In genomic region chr10:95392711-95393164, GRCh38 we compare ENCODE assay signal across 1 cellular context.
TF ChIP-seq lines count a peak whose summit lies in the region.

No MANE protein-coding gene starts in this region.

TF ChIP-seq in GM12878, 131 proteins besides CTCF, POLR2A, EP300 and RAD21 (continued from another document):
- TF ChIP-seq CREB1 (IDR thresholded peaks at IDR 0.05; ENCODE audit: low read depth) = peak; percentile 19; the same call in 1 of the 2 replicates
- TF ChIP-seq EED (IDR thresholded peaks at IDR 0.05; ENCODE audit: low read depth) = peak; percentile 74
- TF ChIP-seq IKZF2 (IDR thresholded peaks at IDR 0.05) = peak; percentile 13 to 27; a peak in 1 of 4 replicates
- TF ChIP-seq MEF2A (IDR thresholded peaks at IDR 0.05; ENCODE audit: insufficient read depth, low read depth, low read length) = peak; percentile 89
- peak; percentile 44; the same call in 1 of the 2 replicates for TF ChIP-seq YY1 (IDR thresholded peaks at IDR 0.05; ENCODE audit: low read depth, low read length)
- no peak for TF ChIP-seq RAD51 (IDR thresholded peaks at IDR 0.05)
- 0 out of 4 replicates have a peak, but pooled peaks of 1 of the 2 experiments have one; percentile 23 for TF ChIP-seq ETV6 (conservative IDR thresholded peaks at IDR 0.05 in 1 of 2, IDR thresholded peaks at IDR 0.05 in 1 of 2; ENCODE audit: borderline replicate concordance in 1 of 2, low read depth in 1 of 2)
- TF ChIP-seq GATAD2B (conservative IDR thresholded peaks at IDR 0.05; ENCODE audit: low read depth) = no peak
- 0 out of 2 replicates have a peak, but pooled peaks have one; percentile 28 for TF ChIP-seq ZBTB40 (IDR thresholded peaks at IDR 0.05; ENCODE audit: borderline replicate concordance)
- TF ChIP-seq CBX3 (IDR thresholded peaks at IDR 0.05; ENCODE audit: borderline replicate concordance, low read depth) = no peak
- TF ChIP-seq ZBED1 (IDR thresholded peaks at IDR 0.05; ENCODE audit: borderline replicate concordance) = peak; percentile 47; the same call in 1 of the 2 replicates
- TF ChIP-seq EGR1 (IDR thresholded peaks at IDR 0.05; ENCODE audit: borderline replicate concordance in 1 of 2, low read depth in 2 of 2, low read length in 2 of 2) = no peak
- TF ChIP-seq JUNB (IDR thresholded peaks at IDR 0.05) = peak; percentile 81
- no peak for TF ChIP-seq ZBTB33 (IDR thresholded peaks at IDR 0.05)
- TF ChIP-seq CBFB (IDR thresholded peaks at IDR 0.05; ENCODE audit: low read depth) = peak; percentile 32; the same call in 1 of the 2 replicates
- 0 out of 2 replicates have a peak, but pooled peaks have one; percentile 24 for TF ChIP-seq TCF3 (IDR thresholded peaks at IDR 0.05; ENCODE audit: borderline replicate concordance, insufficient read depth, low read depth, low read length)
- peak; percentile 78 for TF ChIP-seq RUNX3 (IDR thresholded peaks at IDR 0.05; ENCODE audit: low read length)
- TF ChIP-seq ATF2 (IDR thresholded peaks at IDR 0.05; ENCODE audit: low read length) = peak; percentile 42; the same call in 1 of the 2 replicates
- peak; percentile 26 for TF ChIP-seq BCL3 (IDR thresholded peaks at IDR 0.05; ENCODE audit: borderline replicate concordance, insufficient read depth, low read depth, low read length, poor library complexity, severe bottlenecking)
- 0 out of 2 replicates have a peak, but pooled peaks have one; percentile 48 for TF ChIP-seq POLR2AphosphoS5 (IDR thresholded peaks at IDR 0.05; ENCODE audit: low read length)
- no peak for TF ChIP-seq BMI1 (IDR thresholded peaks at IDR 0.05; ENCODE audit: borderline replicate concordance)
- TF ChIP-seq ZNF274 (IDR thresholded peaks at IDR 0.05; ENCODE audit: insufficient read depth, insufficient read length) = no peak
- peak; percentile 87 for TF ChIP-seq NFIC (IDR thresholded peaks at IDR 0.05; ENCODE audit: low read depth, low read length)
- peak; percentile 30 for TF ChIP-seq MEF2B (IDR thresholded peaks at IDR 0.05; ENCODE audit: partially characterized antibody, poor library complexity, severe bottlenecking)
